ENCODE assay signal across 28 cellular contexts in genomic region chr7:66728571-66728970, GRCh38. TPM values are rescaled to one million over a fixed set of nuclear protein-coding genes. Genes with fewer than 3 reads are reported as not detected.
DNase-seq lines count a peak whose midpoint lies in the region; ATAC-seq, FAIRE-seq and TF ChIP-seq lines count a peak whose summit lies in the region.
"Had no signal": no experiment of that assay in that cellular context is flagged by ENCODE, and none has a peak within 500 bp of the region (broad histone marks: within the 10 kb centered on the region; RNA-seq: fewer than 3 reads in every experiment).

No MANE protein-coding gene starts in this region.

- POLR2A ChIA-PET in HepG2 (lab: Yijun Ruan, JAX): no interaction called here

- H3K27me3 Mint-ChIP-seq in activated CD4-positive, alpha-beta T cell treated with anti-CD3 and anti-CD28 coated beads, Interleukin-2, amount 10 ng/mL, durations not matched to agents 24 days and 14 days: no peaks in the 10 kb centered on the region
- H3K27me3 Mint-ChIP-seq: CD4-positive, alpha-beta memory T cell had no signal

- no peak overlapping the region for H2AFZ ChIP-seq in HepG2 (ENCODE audit: low read length)

- H3K36me3 ChIP-seq in HepG2 (replicated peaks in 1 of 2; ENCODE audit: control insufficient read depth in 1 of 2, insufficient read depth in 2 of 2, low read length in 2 of 2): peaks cover 0 to 9% of the 10 kb centered on the region in 2 experiments; a peak in 2 of 5 replicates
- H3K36me3 ChIP-seq in upper lobe of right lung: no peaks in the 10 kb centered on the region
- peaks cover 0 to 64% (median 0%) of the 10 kb centered on the region in 3 donors for H3K36me3 ChIP-seq in tibial nerve

- CTCF ChIA-PET in HepG2 (lab: Yijun Ruan, JAX; ENCODE audit: low intra/inter-chr PET ratio, low total read pairs): no interaction called here

- ATAC-seq in HepG2: no peak
- peak; percentile 41 for ATAC-seq in upper lobe of right lung
- ATAC-seq: GM12878, SK-N-SH treated with all-trans-retinoic acid at 6 μM for 48 hours had no signal

- peaks cover 6% of the 10 kb centered on the region for H3K9me3 Mint-ChIP-seq in activated CD4-positive, alpha-beta T cell treated with anti-CD3 and anti-CD28 coated beads, Interleukin-2, amount 10 ng/mL, durations not matched to agents 24 days and 14 days

- no peaks in the 10 kb centered on the region for H3K4me1 ChIP-seq in HepG2 (ENCODE audit: insufficient read depth, low read length)
- no peaks in the 10 kb centered on the region for H3K4me1 ChIP-seq in upper lobe of right lung
- H3K4me1 ChIP-seq in tibial nerve: peaks cover 0 to 4% (median 0%) of the 10 kb centered on the region in 4 donors
- H3K4me1 ChIP-seq: BLaER1 treated with 17β-estradiol and CSF1 and Interleukin-3, amounts not matched to agents 10 nM and 100 nM; Caco-2; Peyer's patch had no signal

- BruUV-seq in HepG2 (replicated peaks; lab: Mats Ljungman, UMichigan): no TSS peak

- TF ChIP-seq POLR2A in HepG2 (IDR thresholded peaks at IDR 0.05; ENCODE audit: insufficient read depth in 1 of 2, low read depth in 2 of 2, low read length in 2 of 2): no peak
- TF ChIP-seq POLR2A in tibial nerve (IDR thresholded peaks at IDR 0.05): no peak

- H4K20me1 ChIP-seq in HepG2 (ENCODE audit: insufficient read depth, low read length): no peaks in the 10 kb centered on the region

- peaks cover 20% of the 10 kb centered on the region for H3K36me3 Mint-ChIP-seq in activated CD4-positive, alpha-beta T cell treated with anti-CD3 and anti-CD28 coated beads, Interleukin-2, amount 10 ng/mL, durations not matched to agents 24 days and 14 days (ENCODE audit: low read depth)

- TF ChIP-seq CTCF in HepG2 (CRISPR knock-in tag; IDR thresholded peaks at IDR 0.05) (no peak), upper lobe of right lung (IDR thresholded peaks at IDR 0.05) (no peak), tibial nerve (IDR thresholded peaks at IDR 0.05) (no peak)

- TF ChIP-seq EP300 in HepG2 (IDR thresholded peaks at IDR 0.05; ENCODE audit: low read depth in 2 of 2, low read length in 2 of 2): no peak
- no peak for TF ChIP-seq EP300 in HepG2 (CRISPR knock-in tag; IDR thresholded peaks at IDR 0.05; ENCODE audit: borderline replicate concordance)
- no peak for TF ChIP-seq EP300 in tibial nerve (IDR thresholded peaks at IDR 0.05)

- H3K79me2 ChIP-seq in HepG2 (ENCODE audit: insufficient read depth, low read length): no peaks in the 10 kb centered on the region

- FAIRE-seq in HTR-8/SVneo (lab: Jason Lieb, UNC) (peak; percentile 84), HepG2 (lab: Jason Lieb, UNC) (no peak)
- FAIRE-seq: GM12878, GM18507, GM19239, H54 had no signal

- H3K4me2 ChIP-seq in HepG2 (ENCODE audit: low read depth, low read length): no peak overlapping the region
- H3K4me2 ChIP-seq: BLaER1 treated with 17β-estradiol and CSF1 and Interleukin-3, amounts not matched to agents 10 nM and 100 nM had no signal

- no peaks in the 10 kb centered on the region for H3K27me3 ChIP-seq in HepG2 (ENCODE audit: control insufficient read depth in 1 of 2, insufficient read depth in 2 of 2, low read length in 2 of 2)
- H3K27me3 ChIP-seq in upper lobe of right lung: no peaks in the 10 kb centered on the region
- no peaks in the 10 kb centered on the region for H3K27me3 ChIP-seq in tibial nerve
- H3K27me3 ChIP-seq: BLaER1 treated with 17β-estradiol and CSF1 and Interleukin-3, amounts not matched to agents 10 nM and 100 nM; Peyer's patch had no signal

- H3K27ac ChIP-seq in HepG2 (ENCODE audit: extremely low read length, insufficient read depth, low read length): no peak overlapping the region
- no peak overlapping the region for H3K27ac ChIP-seq in upper lobe of right lung
- no peak overlapping the region for H3K27ac ChIP-seq in tibial nerve
- H3K27ac ChIP-seq: 22Rv1; BLaER1 treated with 17β-estradiol and CSF1 and Interleukin-3, amounts not matched to agents 10 nM and 100 nM; Peyer's patch had no signal

- H3K9me3 ChIP-seq in HepG2 (ENCODE audit: low read length) (peaks cover 14% of the 10 kb centered on the region), upper lobe of right lung (no peaks in the 10 kb centered on the region), tibial nerve (peaks cover 0 to 17% (median 2%) of the 10 kb centered on the region in 4 donors)

- no peak overlapping the region for H3K9ac ChIP-seq in HepG2 (ENCODE audit: insufficient read depth, low read depth, low read length)
- H3K9ac ChIP-seq: BLaER1 treated with 17β-estradiol and CSF1 and Interleukin-3, amounts not matched to agents 10 nM and 100 nM had no signal

- H3K4me3 Mint-ChIP-seq in activated CD4-positive, alpha-beta T cell treated with anti-CD3 and anti-CD28 coated beads, Interleukin-2, amount 10 ng/mL, durations not matched to agents 24 days and 14 days: no peak overlapping the region
- H3K4me3 Mint-ChIP-seq: HFFc6 had no signal

- H3K4me3 ChIP-seq in HepG2 (replicated peaks in 1 of 3; ENCODE audit: insufficient read depth in 1 of 3, low read depth in 2 of 3, low read length in 3 of 3) (no peak overlapping the region), upper lobe of right lung (no peak overlapping the region), tibial nerve (no peak overlapping the region)
- H3K4me3 ChIP-seq: BLaER1 treated with 17β-estradiol and CSF1 and Interleukin-3, amounts not matched to agents 10 nM and 100 nM; GM12878; Peyer's patch had no signal

- DNase-seq in activated CD4-positive, alpha-beta T cell treated with anti-CD3 and anti-CD28 coated beads, Interleukin-2, amount 10 ng/mL, durations not matched to agents 24 days and 14 days: no peak
- DNase-seq in activated CD4-positive, alpha-beta T cell treated with anti-CD3 and anti-CD28 coated beads, Interleukin-2, amount 50 U/mL, for 4 hours: no peak
- DNase-seq in HTR-8/SVneo (ENCODE audit: insufficient read length, low spot score): no peak
- no peak for DNase-seq in HepG2 (ENCODE audit: low spot score)
- no peak for DNase-seq in upper lobe of right lung
- no peak for DNase-seq in NCI-H1417 (lab: John Stamatoyannopoulos, UW)
- no peak for DNase-seq in tibial nerve (ENCODE audit: low spot score in 2 of 2)
- DNase-seq in NCI-H446 treated with DMSO at 0.1 percent for 48 hours (lab: John Stamatoyannopoulos, UW): no peak
- DNase-seq: ACHN; Caco-2; CD4-positive, alpha-beta memory T cell; DND-41; HFFc6; KBM-7; MM.1S; NCI-H1092 treated with DMSO at 0.1 percent for 48 hours; NCI-H2029 treated with DMSO at 0.1 percent for 48 hours; NCI-H226; NCI-H524; NCI-H82; Peyer's patch had no signal

- no peaks in the 10 kb centered on the region for H3K4me1 Mint-ChIP-seq in activated CD4-positive, alpha-beta T cell treated with anti-CD3 and anti-CD28 coated beads, Interleukin-2, amount 10 ng/mL, durations not matched to agents 24 days and 14 days

- peak overlapping the region; percentile 29 for H3K27ac Mint-ChIP-seq in activated CD4-positive, alpha-beta T cell treated with anti-CD3 and anti-CD28 coated beads, Interleukin-2, amount 10 ng/mL, durations not matched to agents 24 days and 14 days
- H3K27ac Mint-ChIP-seq: HFFc6 had no signal

- no peak for TF ChIP-seq RAD21 in HepG2 (CRISPR knock-in tag; IDR thresholded peaks at IDR 0.05)

- in situ Hi-C loops in HepG2 (cut with HindIII; ENCODE audit: extremely low pct_ligation_motif_present, low pct_unique_long_range_greater_than_20kb): no loop called here

- WGBS in HepG2 (ENCODE audit: low lambda C conversion rate): 81% methylated on average over 6 of the region's 6 CpGs
- 93 to 95% methylated on average over 6 of the region's 6 CpGs for WGBS in tibial nerve, 2 donors

- intact Hi-C loops in activated CD4-positive, alpha-beta T cell treated with anti-CD3 and anti-CD28 coated beads, Interleukin-2, amount 10 ng/mL, durations not matched to agents 24 days and 14 days (cut with micrococcal nuclease): no loop called here
- intact Hi-C loops in HepG2 (cut with micrococcal nuclease; ENCODE audit: unreplicated experiment): no loop called here
- intact Hi-C loops in upper lobe of right lung (cut with DNase I): no loop called here

TF ChIP-seq in HepG2, 621 proteins besides CTCF, POLR2A, EP300 and RAD21:
- TF ChIP-seq ZNF337 (CRISPR knock-in tag; IDR thresholded peaks at IDR 0.05; ENCODE audit: borderline replicate concordance, low read depth) (no peak), ZKSCAN5 (CRISPR knock-in tag; IDR thresholded peaks at IDR 0.05) (peak; percentile 97)

RNA-seq across cellular contexts. Expression of gene RABGEF1, which starts 12.0 kb away (rescaled TPM):
- total RNA-seq in activated CD4-positive, alpha-beta T cell treated with anti-CD3 and anti-CD28 coated beads, Interleukin-2, amount 10 ng/mL, durations not matched to agents 24 days and 14 days: 23.6 and 23.8 TPM in 2 replicates
- 22.7 and 27.5 TPM in 2 replicates for total RNA-seq in HepG2 (2016; rRNA removed; fragmentation: Illumina TruSeq; extraction: Trizol)
- total RNA-seq in HepG2 (2016; cell fraction: cytosol; rRNA removed; fragmentation: Illumina TruSeq; extraction: Trizol; ENCODE audit: low read depth): 19.8 and 21.2 TPM in 2 replicates
- total RNA-seq in HepG2 (2016; cell fraction: insoluble cytoplasmic fraction; rRNA removed; fragmentation: Illumina TruSeq; extraction: Trizol): 21.5 and 25.3 TPM in 2 replicates
- 14.1 and 14.9 TPM in 2 replicates for total RNA-seq in HepG2 (2016; cell fraction: membrane; rRNA removed; fragmentation: Illumina TruSeq; extraction: Trizol)
- 16.2 and 18.3 TPM in 2 replicates for total RNA-seq in HepG2 (2016; cell fraction: nucleus; rRNA removed; fragmentation: Illumina TruSeq; extraction: Trizol)
- 30.3 and 35.3 TPM in 2 replicates for polyA plus RNA-seq in HepG2 (2011; rRNA removed)
- 18.9 and 20.5 TPM in 2 replicates for polyA plus RNA-seq in HepG2 (2011; cell fraction: cytosol; rRNA removed)
- 24.9 and 25.4 TPM in 2 replicates for polyA plus RNA-seq in HepG2 (2011; cell fraction: nucleus; rRNA removed)
- polyA plus RNA-seq in HepG2 (2012): 19.6 and 25.6 TPM in 2 replicates
- 1.3 and 2.0 TPM in 2 replicates for polyA plus RNA-seq in HepG2 (2016; cell fraction: cytosol; fragmentation: Illumina TruSeq; extraction: Trizol; ENCODE audit: low read depth)
- 22.9 and 25.3 TPM in 2 replicates for polyA plus RNA-seq in HepG2 (2016; cell fraction: insoluble cytoplasmic fraction; fragmentation: Illumina TruSeq; extraction: Trizol; ENCODE audit: low read depth)
- 3.9 and 4.5 TPM in 2 replicates for polyA plus RNA-seq in HepG2 (2016; cell fraction: membrane; fragmentation: Illumina TruSeq; extraction: Trizol; ENCODE audit: low read depth)
- polyA plus RNA-seq in HepG2 (2016; cell fraction: nucleus; fragmentation: Illumina TruSeq; extraction: Trizol; ENCODE audit: insufficient read depth, low read depth): 26.8 and 27.2 TPM in 2 replicates
- polyA minus RNA-seq in HepG2 (2011; rRNA and poly(A)+ RNA removed; ENCODE audit: low replicate concordance): 43.3 and 66.9 TPM in 2 replicates
- polyA minus RNA-seq in HepG2 (2011; cell fraction: cytosol; rRNA and poly(A)+ RNA removed): 15.5 and 21.7 TPM in 2 replicates
- 19.7 and 26.4 TPM in 2 replicates for polyA minus RNA-seq in HepG2 (2011; cell fraction: nucleus; rRNA and poly(A)+ RNA removed)
- 23.1 TPM for total RNA-seq in upper lobe of right lung
- 10 to 100 TPM; 31.0 to 35.6 (median 34.5) TPM for total RNA-seq in tibial nerve
